In genomic region chr1:27523666-27524020, GRCh38 we compare ENCODE assay signal across 8 cellular contexts. TPM values are rescaled to one million over a fixed set of nuclear protein-coding genes. Genes with fewer than 3 reads are reported as not detected.
DNase-seq lines count a peak whose midpoint lies in the region; ATAC-seq and TF ChIP-seq lines count a peak whose summit lies in the region.

No MANE protein-coding gene starts in this region.

- H3K36me3 ChIP-seq in mesodermal cell (ENCODE audit: control insufficient read depth, insufficient read depth, low read length) (no peaks in the 10 kb centered on the region), testis (ENCODE audit: low read depth, missing control alignments) (no peaks in the 10 kb centered on the region)

- H3K27ac ChIP-seq in mesodermal cell (ENCODE audit: low read depth, low read length, severe bottlenecking): peak overlapping the region; percentile 54
- H3K27ac ChIP-seq in testis: peak overlapping the region; percentile 58 to 67

- peak overlapping the region; percentile 95 for H3K27ac Mint-ChIP-seq in activated naive CD8-positive, alpha-beta T cell treated with anti-CD3 and anti-CD28 coated beads, Interleukin-2, amount 50 U/mL, for 24 hours

- intact Hi-C loops in testis (cut with DNase I; ENCODE audit: low total_unique reads): no loop called here

- H3K4me3 ChIP-seq in mesodermal cell (ENCODE audit: extremely low read depth, insufficient read depth, low read length, poor library complexity, severe bottlenecking) (no peak overlapping the region), testis (no peak overlapping the region)

- no peaks in the 10 kb centered on the region for H3K27me3 Mint-ChIP-seq in activated T-cell treated with anti-CD3 and anti-CD28 coated beads, Interleukin-2, amount 50 U/mL, for 4 hours (ENCODE audit: low read depth)
- no peaks in the 10 kb centered on the region for H3K27me3 Mint-ChIP-seq in activated naive CD8-positive, alpha-beta T cell treated with anti-CD3 and anti-CD28 coated beads, Interleukin-2, amount 50 U/mL, for 24 hours

- no peaks in the 10 kb centered on the region for H3K27me3 ChIP-seq in testis

- ATAC-seq in activated T-cell treated with anti-CD3 and anti-CD28 coated beads, Interleukin-2, amount 50 U/mL, for 4 hours: no peak
- ATAC-seq in activated naive CD8-positive, alpha-beta T cell treated with anti-CD3 and anti-CD28 coated beads, Interleukin-2, amount 50 U/mL, for 24 hours: no peak

- no peak for DNase-seq in activated T-cell treated with anti-CD3 and anti-CD28 coated beads, Interleukin-2, amount 50 U/mL, for 4 hours
- DNase-seq in activated T-cell treated with anti-CD3 and anti-CD28 coated beads for 4 hours: no peak
- no peak for DNase-seq in activated naive CD8-positive, alpha-beta T cell treated with anti-CD3 and anti-CD28 coated beads, Interleukin-2, amount 50 U/mL, for 24 hours
- no peak for DNase-seq in testis
- DNase-seq in NK-92 treated with Interleukin-12 subunit alpha and Interleukin-12 subunit beta, amount 100 ng/mL, for 24 hours (lab: John Stamatoyannopoulos, UW): no peak
- DNase-seq in epidermal melanocyte (ENCODE audit: insufficient read length, low spot score): no peak
- DNase-seq in SIG-M5 (lab: John Stamatoyannopoulos, UW): no peak

- H3K36me3 Mint-ChIP-seq in activated T-cell treated with anti-CD3 and anti-CD28 coated beads, Interleukin-2, amount 50 U/mL, for 4 hours (ENCODE audit: insufficient read depth): no peaks in the 10 kb centered on the region
- peaks cover 3% of the 10 kb centered on the region for H3K36me3 Mint-ChIP-seq in activated naive CD8-positive, alpha-beta T cell treated with anti-CD3 and anti-CD28 coated beads, Interleukin-2, amount 50 U/mL, for 24 hours (ENCODE audit: low read depth)

- H3K9me3 ChIP-seq in mesodermal cell (ENCODE audit: control insufficient read depth, low read length) (no peaks in the 10 kb centered on the region), testis (no peaks in the 10 kb centered on the region)

- peaks cover 77% of the 10 kb centered on the region for H3K4me1 Mint-ChIP-seq in activated T-cell treated with anti-CD3 and anti-CD28 coated beads, Interleukin-2, amount 50 U/mL, for 4 hours (ENCODE audit: low read depth)
- peaks cover 83% of the 10 kb centered on the region for H3K4me1 Mint-ChIP-seq in activated naive CD8-positive, alpha-beta T cell treated with anti-CD3 and anti-CD28 coated beads, Interleukin-2, amount 50 U/mL, for 24 hours

- WGBS in mesodermal cell (ENCODE audit: insufficient coverage in 2 of 2), 2 experiments: 50 to 54% methylated on average over 2 to 3 of the region's 5 CpGs
- 29 to 71% methylated on average over 5 of the region's 5 CpGs for WGBS in testis, 2 donors

- no peak for TF ChIP-seq POLR2A in testis (IDR thresholded peaks at IDR 0.05)

- no peaks in the 10 kb centered on the region for H3K9me3 Mint-ChIP-seq in activated T-cell treated with anti-CD3 and anti-CD28 coated beads, Interleukin-2, amount 50 U/mL, for 4 hours
- no peaks in the 10 kb centered on the region for H3K9me3 Mint-ChIP-seq in activated naive CD8-positive, alpha-beta T cell treated with anti-CD3 and anti-CD28 coated beads, Interleukin-2, amount 50 U/mL, for 24 hours

- peak overlapping the region; percentile 89 for H3K4me3 Mint-ChIP-seq in activated T-cell treated with anti-CD3 and anti-CD28 coated beads, Interleukin-2, amount 50 U/mL, for 4 hours
- peak overlapping the region; percentile 92 for H3K4me3 Mint-ChIP-seq in activated naive CD8-positive, alpha-beta T cell treated with anti-CD3 and anti-CD28 coated beads, Interleukin-2, amount 50 U/mL, for 24 hours

- H3K4me1 ChIP-seq in mesodermal cell (ENCODE audit: control insufficient read depth, insufficient read depth, low read length, poor library complexity, severe bottlenecking) (peaks cover 80% of the 10 kb centered on the region), testis (peaks cover 87% of the 10 kb centered on the region)

- TF ChIP-seq CTCF in testis (IDR thresholded peaks at IDR 0.05): no peak

RNA-seq across cellular contexts. Expression of gene WASF2, which starts 33.7 kb away (rescaled TPM):
- 10 to 100 TPM; 82.2 to 98.7 (median 87.1) TPM for total RNA-seq in activated T-cell treated with anti-CD3 and anti-CD28 coated beads, Interleukin-2, amount 50 U/mL, for 4 hours
- polyA plus RNA-seq in mesodermal cell (2013, experiment 1 of 2): 98.9 TPM
- 92.9 TPM for polyA plus RNA-seq in mesodermal cell (2013, experiment 2 of 2)
- total RNA-seq in testis: 10 to 100 TPM; 57.8 to 58.0 TPM
- polyA plus RNA-seq in testis (ENCODE audit: insufficient read depth, low read depth, low replicate concordance): 128 TPM
